In genomic region chr11:74988541-74989268, GRCh38 we compare ENCODE assay signal across 8 cellular contexts. TPM values are rescaled to one million over a fixed set of nuclear protein-coding genes. Genes with fewer than 3 reads are reported as not detected.
DNase-seq lines count a peak whose midpoint lies in the region; ATAC-seq and TF ChIP-seq lines count a peak whose summit lies in the region.

TSS of gene NEU3 (plus strand) at chr11:74988933. CDS start at chr11:74989061, 128 bp downstream.

- H3K4me3 ChIP-seq in iPS-18a (ENCODE audit: low read length) (peak within 1 kb of the TSS; percentile 87), skin epidermis (peak within 1 kb of the TSS; percentile 47 to 87 (median 58))

- no peak for TF ChIP-seq CTCF in brain (conservative IDR thresholded peaks at IDR 0.05)

- H3K27me3 Mint-ChIP-seq in brain = peaks cover 3% of the 10 kb centered on the region

- no peaks in the 10 kb centered on the region for H3K9me3 ChIP-seq in iPS-18a (ENCODE audit: control insufficient read depth, low read depth, low read length)

- no peaks in the 10 kb centered on the region for H3K27me3 ChIP-seq in iPS-18a (ENCODE audit: control insufficient read depth, insufficient read depth, low read length)

- H3K4me1 ChIP-seq in iPS-18a (ENCODE audit: control insufficient read depth, low read depth, low read length) = no peaks in the 10 kb centered on the region

- H3K9me3 Mint-ChIP-seq in brain = no peaks in the 10 kb centered on the region

- peak within 1 kb of the TSS; percentile 75 for H3K9ac ChIP-seq in iPS-18a (ENCODE audit: low read length)

- no peaks in the 10 kb centered on the region for H3K36me3 ChIP-seq in iPS-18a (ENCODE audit: control insufficient read depth, low read depth, low read length)

- peak; percentile 82 for DNase-seq in A172 (ENCODE audit: low spot score)
- peak; percentile 69 for DNase-seq in NCI-H2107 (lab: John Stamatoyannopoulos, UW)
- peak; percentile 82 for DNase-seq in UCSD-AML1 (lab: John Stamatoyannopoulos, UW; ENCODE audit: unreplicated experiment)

- peak within 1 kb of the TSS; percentile 72 to 90 (median 77) for H3K27ac Mint-ChIP-seq in brain

- peak; percentile 75 for ATAC-seq in GM18520 (IDR thresholded peaks at IDR 0.05; ENCODE audit: unreplicated experiment)
- peak; percentile 73 for ATAC-seq in HG03064 (IDR thresholded peaks at IDR 0.05; ENCODE audit: low read depth, unreplicated experiment)

- peaks cover 22% of the 10 kb centered on the region for H3K4me1 Mint-ChIP-seq in brain

- peak within 1 kb of the TSS; percentile 88 to 94 (median 93) for H3K4me3 Mint-ChIP-seq in brain

- H3K36me3 Mint-ChIP-seq in brain = no peaks in the 10 kb centered on the region

- peak within 1 kb of the TSS; percentile 64 for H3K27ac ChIP-seq in iPS-18a (ENCODE audit: low read length)
- H3K27ac ChIP-seq in skin epidermis = peak within 1 kb of the TSS in 20 of 21 experiments; percentile 0 to 86 (median 75)

RNA-seq across cellular contexts. Expression of gene NEU3, which starts in this region (rescaled TPM):
- total RNA-seq in A172 (2014; rRNA removed; shearing (Covaris generic)) = 7.5 and 12.1 TPM in 2 replicates
- 8.9 TPM for polyA plus RNA-seq in brain (ENCODE audit: insufficient read depth, low read depth, low replicate concordance)

Comparison
In these comparisons a context has a peak if more than half of its experiments do, and no peak if none do; other contexts are left out.
1. Peak in every context shown above with its lines: DNase-seq, ATAC-seq, H3K4me3 ChIP-seq and H3K27ac ChIP-seq.